In genomic region chr10:78844956-78845355, GRCh38 we compare ENCODE assay signal across 21 cellular contexts.
DNase-seq lines count a peak whose midpoint lies in the region; ATAC-seq and TF ChIP-seq lines count a peak whose summit lies in the region.
"Had no signal": no experiment of that assay in that cellular context is flagged by ENCODE, and none has a peak within 500 bp of the region (broad histone marks: within the 10 kb centered on the region; RNA-seq: fewer than 3 reads in every experiment).

No MANE protein-coding gene starts in this region.

- CTCF ChIA-PET in HCT116 (lab: Charles Lee), result interaction anchor here (0.7 kb wide), 1 partner anchor 358 kb away, joined by 3 read pairs; no protein-coding TSS in a partner anchor
- CTCF ChIA-PET in activated CD4-positive, alpha-beta memory T cell treated with anti-CD3 and anti-CD28 coated beads for 36 hours (lab: Charles Lee), result no interaction called here

- no peak overlapping the region for H3K27ac ChIP-seq in HCT116 (ENCODE audit: low read depth, low read length)
- H3K27ac ChIP-seq in neural progenitor cell, result no peak overlapping the region
- no peak overlapping the region for H3K27ac ChIP-seq in esophagus muscularis mucosa (replicated peaks in 1 of 4)
- H3K27ac ChIP-seq: coronary artery, left ventricle myocardium inferior, stomach, upper lobe of left lung had no signal

- DNase-seq in HCT116 (ENCODE audit: low read depth, low spot score) (no peak), NCI-H1092 treated with DMSO at 0.1 percent for 48 hours (lab: John Stamatoyannopoulos, UW) (peak; percentile 3), astrocyte of the cerebellum (ENCODE audit: low read depth) (no peak), neural progenitor cell (ENCODE audit: low spot score) (no peak), esophagus muscularis mucosa (ENCODE audit: extremely low spot score) (no peak)
- DNase-seq in activated CD4-positive, alpha-beta memory T cell treated with anti-CD3 and anti-CD28 coated beads for 36 hours, result no peak
- DNase-seq in stimulated activated naive B cell treated with anti-CD40 and anti-IgM and Interleukin-4, amounts not matched to agents 10 μg/mL and 1 μg/mL and 100 μg/mL, for 72 hours, result no peak
- DNase-seq: activated CD4-positive, alpha-beta T cell treated with anti-CD3 and anti-CD28 coated beads for 4 hours; activated CD8-positive, alpha-beta memory T cell treated with anti-CD3 and anti-CD28 coated beads, Interleukin-2, amount 10 ng/mL, durations not matched to agents 7 days and 5 days; activated naive CD8-positive, alpha-beta T cell treated with anti-CD3 and anti-CD28 coated beads for 36 hours; left ventricle myocardium inferior; NCI-H1930; NCI-H524; nephron progenitor cell; stimulated activated CD4-positive, alpha-beta T cell treated with anti-CD3 and anti-CD28 coated beads, Interleukin-4, amount 100 ng/mL, for 1 hour; stomach; SW 1271; upper lobe of left lung had no signal

- H3K36me3 Mint-ChIP-seq in neural progenitor cell, result no peaks in the 10 kb centered on the region
- no peaks in the 10 kb centered on the region for H3K36me3 Mint-ChIP-seq in activated CD4-positive, alpha-beta memory T cell treated with anti-CD3 and anti-CD28 coated beads for 36 hours
- peaks cover 0 to 2% of the 10 kb centered on the region in 2 donors for H3K36me3 Mint-ChIP-seq in stimulated activated naive B cell treated with anti-CD40 and anti-IgM and Interleukin-4, amounts not matched to agents 10 μg/mL and 1 μg/mL and 100 μg/mL, for 72 hours
- H3K36me3 Mint-ChIP-seq: activated CD8-positive, alpha-beta memory T cell treated with anti-CD3 and anti-CD28 coated beads, Interleukin-2, amount 10 ng/mL, durations not matched to agents 7 days and 5 days; activated naive CD8-positive, alpha-beta T cell treated with anti-CD3 and anti-CD28 coated beads for 36 hours; mesothelial cell of epicardium had no signal

- H4K20me1 ChIP-seq in HCT116 (ENCODE audit: insufficient read depth) (no peaks in the 10 kb centered on the region), neural progenitor cell (ENCODE audit: low read depth) (no peaks in the 10 kb centered on the region)

- peak; percentile 39; the same call in 1 of the 2 replicates for TF ChIP-seq RAD21 in HCT116 (IDR thresholded peaks at IDR 0.05; ENCODE audit: low read depth)

- H3K27ac Mint-ChIP-seq in neural progenitor cell, result no peak overlapping the region
- no peak overlapping the region for H3K27ac Mint-ChIP-seq in activated CD4-positive, alpha-beta memory T cell treated with anti-CD3 and anti-CD28 coated beads for 36 hours
- no peak overlapping the region for H3K27ac Mint-ChIP-seq in stimulated activated naive B cell treated with anti-CD40 and anti-IgM and Interleukin-4, amounts not matched to agents 10 μg/mL and 1 μg/mL and 100 μg/mL, for 72 hours
- H3K27ac Mint-ChIP-seq: activated CD8-positive, alpha-beta memory T cell treated with anti-CD3 and anti-CD28 coated beads, Interleukin-2, amount 10 ng/mL, durations not matched to agents 7 days and 5 days; activated naive CD8-positive, alpha-beta T cell treated with anti-CD3 and anti-CD28 coated beads for 36 hours; activated T-helper 17 cell treated with anti-CD3 and anti-CD28 coated beads, Interleukin-2, amount 50 U/mL, for 72 hours; mesothelial cell of epicardium; nephron progenitor cell had no signal

- TF ChIP-seq CTCF in HCT116 (IDR thresholded peaks at IDR 0.05 in 2 of 3, conservative IDR thresholded peaks at IDR 0.05 in 1 of 3; ENCODE audit: borderline replicate concordance in 1 of 3, insufficient read depth in 1 of 3, low read depth in 2 of 3, low read length in 2 of 3) (peak in 2 of 3 experiments; percentile 13 to 30; a peak in 3 of 6 replicates), astrocyte of the cerebellum (IDR thresholded peaks at IDR 0.05; ENCODE audit: low read depth, low read length, missing control alignments) (peak; percentile 18), neural progenitor cell (IDR thresholded peaks at IDR 0.05) (peak; percentile 12), esophagus muscularis mucosa (IDR thresholded peaks at IDR 0.05) (no peak)

- H2AFZ ChIP-seq in HCT116 (ENCODE audit: low read depth, low read length, poor library complexity, severe bottlenecking) (no peak overlapping the region), neural progenitor cell (replicated peaks) (no peak overlapping the region)

- H3K9me3 Mint-ChIP-seq in neural progenitor cell, result peaks cover 13% of the 10 kb centered on the region
- peaks cover 4% of the 10 kb centered on the region for H3K9me3 Mint-ChIP-seq in activated CD4-positive, alpha-beta memory T cell treated with anti-CD3 and anti-CD28 coated beads for 36 hours
- H3K9me3 Mint-ChIP-seq in stimulated activated naive B cell treated with anti-CD40 and anti-IgM and Interleukin-4, amounts not matched to agents 10 μg/mL and 1 μg/mL and 100 μg/mL, for 72 hours, result peaks cover 8% of the 10 kb centered on the region in 2 donors
- H3K9me3 Mint-ChIP-seq: activated naive CD8-positive, alpha-beta T cell treated with anti-CD3 and anti-CD28 coated beads for 36 hours; mesothelial cell of epicardium had no signal

- H3K27me3 ChIP-seq in HCT116 (ENCODE audit: insufficient read depth, low read length) (no peaks in the 10 kb centered on the region), neural progenitor cell (no peaks in the 10 kb centered on the region), esophagus muscularis mucosa (no peaks in the 10 kb centered on the region)
- H3K27me3 ChIP-seq: stomach, upper lobe of left lung had no signal

- in situ Hi-C loops in astrocyte of the cerebellum (cut with HindIII; ENCODE audit: low sequenced_read_pairs), result no loop called here

- ATAC-seq in HCT116, result peak; percentile 47; the same call in 1 of the 2 replicates
- no peak for ATAC-seq in stimulated activated naive B cell treated with anti-CD40 and anti-IgM and Interleukin-4, amounts not matched to agents 10 μg/mL and 1 μg/mL and 100 μg/mL, for 72 hours (replicated peaks)
- ATAC-seq: activated CD8-positive, alpha-beta memory T cell treated with anti-CD3 and anti-CD28 coated beads, Interleukin-2, amount 10 ng/mL, durations not matched to agents 7 days and 5 days; activated T-helper 17 cell treated with anti-CD3 and anti-CD28 coated beads, Interleukin-2, amount 50 U/mL, for 72 hours had no signal

- no peak overlapping the region for H3K4me3 Mint-ChIP-seq in neural progenitor cell
- H3K4me3 Mint-ChIP-seq in activated CD4-positive, alpha-beta memory T cell treated with anti-CD3 and anti-CD28 coated beads for 36 hours, result no peak overlapping the region
- no peak overlapping the region for H3K4me3 Mint-ChIP-seq in stimulated activated naive B cell treated with anti-CD40 and anti-IgM and Interleukin-4, amounts not matched to agents 10 μg/mL and 1 μg/mL and 100 μg/mL, for 72 hours
- H3K4me3 Mint-ChIP-seq: activated CD8-positive, alpha-beta memory T cell treated with anti-CD3 and anti-CD28 coated beads, Interleukin-2, amount 10 ng/mL, durations not matched to agents 7 days and 5 days; activated naive CD8-positive, alpha-beta T cell treated with anti-CD3 and anti-CD28 coated beads for 36 hours; activated T-helper 17 cell treated with anti-CD3 and anti-CD28 coated beads, Interleukin-2, amount 50 U/mL, for 72 hours; mesothelial cell of epicardium; nephron progenitor cell had no signal

- intact Hi-C loops in HCT116 (cut with micrococcal nuclease) (loop anchor here (5.0 kb wide), 1 partner anchor 352 kb away; no protein-coding TSS in a partner anchor), esophagus muscularis mucosa (cut with DNase I) (no loop called here)
- intact Hi-C loops in activated CD4-positive, alpha-beta memory T cell treated with anti-CD3 and anti-CD28 coated beads for 36 hours (cut with micrococcal nuclease), result no loop called here

- 90% methylated on average over 4 of the region's 5 CpGs for WGBS in esophagus muscularis mucosa

- peaks cover 16% of the 10 kb centered on the region for H3K27me3 Mint-ChIP-seq in neural progenitor cell (ENCODE audit: insufficient read depth, low read depth)
- H3K27me3 Mint-ChIP-seq in activated CD4-positive, alpha-beta memory T cell treated with anti-CD3 and anti-CD28 coated beads for 36 hours, result no peaks in the 10 kb centered on the region
- peaks cover 14 to 26% of the 10 kb centered on the region in 2 donors for H3K27me3 Mint-ChIP-seq in stimulated activated naive B cell treated with anti-CD40 and anti-IgM and Interleukin-4, amounts not matched to agents 10 μg/mL and 1 μg/mL and 100 μg/mL, for 72 hours
- H3K27me3 Mint-ChIP-seq: activated naive CD8-positive, alpha-beta T cell treated with anti-CD3 and anti-CD28 coated beads for 36 hours had no signal

- TF ChIP-seq EP300 in esophagus muscularis mucosa (IDR thresholded peaks at IDR 0.05), result no peak

- POLR2A ChIA-PET in HCT116 (lab: Charles Lee), result no interaction called here
- POLR2A ChIA-PET in activated CD4-positive, alpha-beta memory T cell treated with anti-CD3 and anti-CD28 coated beads for 36 hours (lab: Charles Lee), result no interaction called here

- TF ChIP-seq POLR2A in HCT116 (IDR thresholded peaks at IDR 0.05; ENCODE audit: borderline replicate concordance, extremely low read depth, insufficient read depth, insufficient read length), result no peak
- no peak for TF ChIP-seq POLR2A in esophagus muscularis mucosa (IDR thresholded peaks at IDR 0.05; ENCODE audit: low read depth)

- H3K4me3 ChIP-seq in HCT116 (replicated peaks in 1 of 2; ENCODE audit: low read depth in 1 of 2, low read length in 2 of 2) (no peak overlapping the region), astrocyte of the cerebellum (ENCODE audit: low read depth, low read length) (no peak overlapping the region), neural progenitor cell (no peak overlapping the region), esophagus muscularis mucosa (no peak overlapping the region)
- H3K4me3 ChIP-seq: coronary artery, left ventricle myocardium inferior, stomach, upper lobe of left lung had no signal

- H3K9ac ChIP-seq in HCT116 (ENCODE audit: low read length) (no peak overlapping the region), neural progenitor cell (no peak overlapping the region)

- no peaks in the 10 kb centered on the region for H3K79me2 ChIP-seq in HCT116 (ENCODE audit: insufficient read depth, low read length)
- H3K79me2 ChIP-seq in neural progenitor cell (ENCODE audit: low read depth), result no peaks in the 10 kb centered on the region

- no TSS peak for BruUV-seq in HCT116 (replicated peaks; lab: Mats Ljungman, UMichigan)

- H3K4me1 Mint-ChIP-seq in neural progenitor cell, result peaks cover 21% of the 10 kb centered on the region
- no peaks in the 10 kb centered on the region for H3K4me1 Mint-ChIP-seq in activated CD4-positive, alpha-beta memory T cell treated with anti-CD3 and anti-CD28 coated beads for 36 hours (ENCODE audit: low read depth)
- H3K4me1 Mint-ChIP-seq in stimulated activated naive B cell treated with anti-CD40 and anti-IgM and Interleukin-4, amounts not matched to agents 10 μg/mL and 1 μg/mL and 100 μg/mL, for 72 hours, result no peaks in the 10 kb centered on the region
- H3K4me1 Mint-ChIP-seq: activated CD8-positive, alpha-beta memory T cell treated with anti-CD3 and anti-CD28 coated beads, Interleukin-2, amount 10 ng/mL, durations not matched to agents 7 days and 5 days; activated naive CD8-positive, alpha-beta T cell treated with anti-CD3 and anti-CD28 coated beads for 36 hours; activated T-helper 17 cell treated with anti-CD3 and anti-CD28 coated beads, Interleukin-2, amount 50 U/mL, for 72 hours had no signal

- H3K9me2 ChIP-seq in HCT116 (ENCODE audit: insufficient read depth), result no peaks in the 10 kb centered on the region

- H3K36me3 ChIP-seq in HCT116 (ENCODE audit: control insufficient read depth in 1 of 2, insufficient read depth in 2 of 2, low read length in 2 of 2) (no peaks in the 10 kb centered on the region), neural progenitor cell (no peaks in the 10 kb centered on the region), esophagus muscularis mucosa (no peaks in the 10 kb centered on the region)
- H3K36me3 ChIP-seq: left ventricle myocardium inferior, stomach, upper lobe of left lung had no signal

- RAD21 ChIA-PET in HCT116 (lab: Charles Lee; ENCODE audit: low non-redundant PET in 1 of 2, low total read pairs in 2 of 2, uncharacterized antibody in 2 of 2, unreplicated experiment in 2 of 2), result no interaction called here

- H3K4me1 ChIP-seq in HCT116 (ENCODE audit: control insufficient read depth in 1 of 2, insufficient read depth in 2 of 2, low read length in 2 of 2), result no peaks in the 10 kb centered on the region
- peaks cover 10% of the 10 kb centered on the region for H3K4me1 ChIP-seq in neural progenitor cell
- H3K4me1 ChIP-seq in esophagus muscularis mucosa, result no peaks in the 10 kb centered on the region
- H3K4me1 ChIP-seq: stomach, upper lobe of left lung had no signal

- no peak overlapping the region for H3K4me2 ChIP-seq in HCT116 (ENCODE audit: low read length)
- no peak overlapping the region for H3K4me2 ChIP-seq in neural progenitor cell

- H3K9me3 ChIP-seq in HCT116 (ENCODE audit: control insufficient read depth in 1 of 2, insufficient read depth in 1 of 2, low read depth in 1 of 2, low read length in 2 of 2) (no peaks in the 10 kb centered on the region), neural progenitor cell (ENCODE audit: low read depth) (no peaks in the 10 kb centered on the region), esophagus muscularis mucosa (no peaks in the 10 kb centered on the region)
- H3K9me3 ChIP-seq: left ventricle myocardium inferior, upper lobe of left lung had no signal

- H3F3A ChIP-seq in neural progenitor cell (ENCODE audit: low read depth), result no peaks in the 10 kb centered on the region

Comparison
In these comparisons a context has a peak if more than half of its experiments do, and no peak if none do; other contexts are left out.
1. CTCF ChIP-seq: peak in HCT116 (2 of 3), astrocyte of the cerebellum (single experiment) and neural progenitor cell (single experiment); none in esophagus muscularis mucosa (0 of 3).